19 cellular contexts compared by ENCODE assay signal in genomic region chr18:10412933-10413332, GRCh38. TPM values are rescaled to one million over a fixed set of nuclear protein-coding genes. Genes with fewer than 3 reads are reported as not detected.
"Had no signal": no experiment of that assay in that cellular context is flagged by ENCODE, and none has a peak within 500 bp of the region (broad histone marks: within the 10 kb centered on the region; RNA-seq: fewer than 3 reads in every experiment).

No MANE protein-coding gene starts in this region.

- H3K4me3 Mint-ChIP-seq: activated CD8-positive, alpha-beta T cell treated with anti-CD3 and anti-CD28 coated beads for 36 hours; activated naive CD8-positive, alpha-beta T cell treated with anti-CD3 and anti-CD28 coated beads, Interleukin-2, amount 50 U/mL, for 24 hours; activated T-helper 1 cell treated with anti-CD3 and anti-CD28 coated beads, Interleukin-12 subunit alpha, Interleukin-12 subunit beta, Interleukin-2, Interleukin-4 antibody, amounts not matched to agents 30 ng/mL and 10 ng/mL and 1 ng/mL, durations not matched to agents 14 hours and 24 hours and 36 hours; central memory CD8-positive, alpha-beta T cell; stimulated activated effector memory CD8-positive, alpha-beta T cell treated with anti-CD3 and anti-CD28 coated beads, Interleukin-12 subunit alpha, Interleukin-12 subunit beta, amount 100 ng/mL, for 72 hours; T-cell had no signal

- H3K4me1 ChIP-seq: lower lobe of right lung had no signal

- H3K4me1 Mint-ChIP-seq: activated naive CD8-positive, alpha-beta T cell treated with anti-CD3 and anti-CD28 coated beads, Interleukin-2, amount 50 U/mL, for 24 hours; central memory CD8-positive, alpha-beta T cell; stimulated activated effector memory CD8-positive, alpha-beta T cell treated with anti-CD3 and anti-CD28 coated beads, Interleukin-12 subunit alpha, Interleukin-12 subunit beta, amount 100 ng/mL, for 72 hours; T-cell had no signal

- H3K36me3 ChIP-seq: gastroesophageal sphincter, lower lobe of right lung, neutrophil, tibial artery had no signal

- H3K36me3 Mint-ChIP-seq: stimulated activated effector memory CD8-positive, alpha-beta T cell treated with anti-CD3 and anti-CD28 coated beads, Interleukin-12 subunit alpha, Interleukin-12 subunit beta, amount 100 ng/mL, for 72 hours; T-cell had no signal

- H3K27ac Mint-ChIP-seq: activated CD8-positive, alpha-beta T cell treated with anti-CD3 and anti-CD28 coated beads for 36 hours; activated naive CD8-positive, alpha-beta T cell treated with anti-CD3 and anti-CD28 coated beads, Interleukin-2, amount 50 U/mL, for 24 hours; activated T-helper 1 cell treated with anti-CD3 and anti-CD28 coated beads, Interleukin-12 subunit alpha, Interleukin-12 subunit beta, Interleukin-2, Interleukin-4 antibody, amounts not matched to agents 30 ng/mL and 10 ng/mL and 1 ng/mL, durations not matched to agents 14 hours and 24 hours and 36 hours; stimulated activated effector memory CD8-positive, alpha-beta T cell treated with anti-CD3 and anti-CD28 coated beads, Interleukin-12 subunit alpha, Interleukin-12 subunit beta, amount 100 ng/mL, for 72 hours; T-cell had no signal

- H3K27me3 ChIP-seq: gastroesophageal sphincter, neutrophil, tibial artery had no signal

- H3K27ac ChIP-seq: gastroesophageal sphincter, lower lobe of right lung, neutrophil, SK-N-MC had no signal

- H3K9me3 ChIP-seq: gastroesophageal sphincter, lower lobe of right lung, neutrophil, tibial artery had no signal

- ATAC-seq: activated CD8-positive, alpha-beta T cell treated with anti-CD3 and anti-CD28 coated beads for 36 hours; activated naive CD8-positive, alpha-beta T cell treated with anti-CD3 and anti-CD28 coated beads, Interleukin-2, amount 50 U/mL, for 24 hours; gastroesophageal sphincter; lower lobe of right lung; stimulated activated effector memory CD8-positive, alpha-beta T cell treated with anti-CD3 and anti-CD28 coated beads, Interleukin-12 subunit alpha, Interleukin-12 subunit beta, amount 100 ng/mL, for 72 hours; T-cell had no signal

- H3K9me3 Mint-ChIP-seq: activated CD8-positive, alpha-beta T cell treated with anti-CD3 and anti-CD28 coated beads for 36 hours; activated naive CD8-positive, alpha-beta T cell treated with anti-CD3 and anti-CD28 coated beads, Interleukin-2, amount 50 U/mL, for 24 hours; activated T-helper 1 cell treated with anti-CD3 and anti-CD28 coated beads, Interleukin-12 subunit alpha, Interleukin-12 subunit beta, Interleukin-2, Interleukin-4 antibody, amounts not matched to agents 30 ng/mL and 10 ng/mL and 1 ng/mL, durations not matched to agents 14 hours and 24 hours and 36 hours; central memory CD8-positive, alpha-beta T cell; stimulated activated effector memory CD8-positive, alpha-beta T cell treated with anti-CD3 and anti-CD28 coated beads, Interleukin-12 subunit alpha, Interleukin-12 subunit beta, amount 100 ng/mL, for 72 hours; T-cell had no signal

- H3K4me3 ChIP-seq: gastroesophageal sphincter, lower lobe of right lung, SK-N-MC, smooth muscle cell, tibial artery had no signal

- DNase-seq: activated CD4-positive, alpha-beta T cell treated with anti-CD3 and anti-CD28 coated beads for 4 hours; activated CD8-positive, alpha-beta memory T cell treated with anti-CD3 and anti-CD28 coated beads, Interleukin-2, amount 50 U/mL, for 4 hours; activated CD8-positive, alpha-beta T cell treated with anti-CD3 and anti-CD28 coated beads for 36 hours; activated naive CD4-positive, alpha-beta T cell treated with Interleukin-2 at 50 U/mL for 16 hours; activated naive CD8-positive, alpha-beta T cell treated with anti-CD3 and anti-CD28 coated beads, Interleukin-2, amount 50 U/mL, for 24 hours; cortex of kidney; islet precursor cell; lower lobe of right lung; midbrain; right cardiac atrium; T-cell; tibial artery had no signal

RNA-seq across cellular contexts. Expression of gene APCDD1, which starts 41.5 kb away (rescaled TPM):
- total RNA-seq: activated CD8-positive, alpha-beta T cell treated with anti-CD3 and anti-CD28 coated beads for 36 hours; activated T-helper 1 cell treated with anti-CD3 and anti-CD28 coated beads, Interleukin-12 subunit alpha, Interleukin-12 subunit beta, Interleukin-2, Interleukin-4 antibody, amounts not matched to agents 30 ng/mL and 10 ng/mL and 1 ng/mL, durations not matched to agents 14 hours and 24 hours and 36 hours had no signal
